In genomic region chr20:21424846-21425245, GRCh38 we compare ENCODE assay signal across 27 cellular contexts. TPM values are rescaled to one million over a fixed set of nuclear protein-coding genes. Genes with fewer than 3 reads are reported as not detected.
DNase-seq lines count a peak whose midpoint lies in the region; ATAC-seq, FAIRE-seq and TF ChIP-seq lines count a peak whose summit lies in the region.
"Had no signal": no experiment of that assay in that cellular context is flagged by ENCODE, and none has a peak within 500 bp of the region (broad histone marks: within the 10 kb centered on the region; RNA-seq: fewer than 3 reads in every experiment).

No MANE protein-coding gene starts in this region.

- H3K9me3 ChIP-seq in HEK293 (ENCODE audit: control insufficient read depth, insufficient read depth, low read depth, low read length), result no peaks in the 10 kb centered on the region
- H3K9me3 ChIP-seq in K562 (replicated peaks; ENCODE audit: control insufficient read depth, insufficient read depth, low read depth, low read length), result no peaks in the 10 kb centered on the region
- H3K9me3 ChIP-seq: BE2C had no signal

- no peak overlapping the region for H3K4me3 Mint-ChIP-seq in activated naive CD4-positive, alpha-beta T cell treated with anti-CD3 and anti-CD28 coated beads, Interleukin-2, amount 50 U/mL, for 24 hours
- H3K4me3 Mint-ChIP-seq: CD14-positive monocyte; CD4-positive, alpha-beta memory T cell; CD4-positive, CD25-positive, alpha-beta regulatory T cell; CD8-positive, alpha-beta memory T cell had no signal

- FAIRE-seq in K562 (lab: Jason Lieb, UNC), result no peak
- FAIRE-seq: A204.1, D721Med, G401.6, GM12891, GM19239 had no signal

- no TSS peak for BruUV-seq in K562 (replicated peaks; lab: Mats Ljungman, UMichigan)

- peak overlapping the region; percentile 13 for H3K27ac Mint-ChIP-seq in activated naive CD4-positive, alpha-beta T cell treated with anti-CD3 and anti-CD28 coated beads, Interleukin-2, amount 50 U/mL, for 24 hours
- no peak overlapping the region for H3K27ac Mint-ChIP-seq in activated naive CD4-positive, alpha-beta T cell treated with anti-CD3 and anti-CD28 coated beads, Interleukin-2, amount 50 U/mL, for 72 hours
- H3K27ac Mint-ChIP-seq: CD4-positive, alpha-beta memory T cell; CD8-positive, alpha-beta memory T cell had no signal

- no peak overlapping the region for H3K4me3 ChIP-seq in HEK293 (ENCODE audit: low read depth, low read length)
- H3K4me3 ChIP-seq in K562, result no peak overlapping the region
- H3K4me3 ChIP-seq: BLaER1 had no signal

- H2AFZ ChIP-seq in K562 (ENCODE audit: low read depth, low read length), result no peak overlapping the region

- H3K27ac ChIP-seq in HEK293 (ENCODE audit: extremely low read depth, low read depth, low read length), result no peak overlapping the region
- H3K27ac ChIP-seq in K562 (ENCODE audit: extremely low read depth, low read depth, low read length), result no peak overlapping the region
- H3K27ac ChIP-seq: BLaER1 had no signal

- POLR2A ChIA-PET in HEK293 (lab: Yijun Ruan, JAX) (no interaction called here), K562 (lab: Yijun Ruan, JAX) (no interaction called here)

- H3K79me2 ChIP-seq in K562 (ENCODE audit: control insufficient read depth, insufficient read depth, low read length), result no peaks in the 10 kb centered on the region

- peaks cover 39% of the 10 kb centered on the region for H3K9me3 Mint-ChIP-seq in activated naive CD4-positive, alpha-beta T cell treated with anti-CD3 and anti-CD28 coated beads, Interleukin-2, amount 50 U/mL, for 24 hours
- peaks cover 35 to 45% of the 10 kb centered on the region in 2 donors for H3K9me3 Mint-ChIP-seq in activated naive CD4-positive, alpha-beta T cell treated with anti-CD3 and anti-CD28 coated beads, Interleukin-2, amount 50 U/mL, for 72 hours

- no peak for TF ChIP-seq EP300 in K562 (IDR thresholded peaks at IDR 0.05; ENCODE audit: low read length)

- intact Hi-C loops in K562 (cut with micrococcal nuclease), result no loop called here

- H3K9ac ChIP-seq in K562 (ENCODE audit: insufficient read depth in 1 of 2, low read depth in 2 of 2, low read length in 2 of 2), result no peak overlapping the region
- H3K9ac ChIP-seq: BLaER1 had no signal

- H3K36me3 ChIP-seq in HEK293 (ENCODE audit: control insufficient read depth in 2 of 2, insufficient read depth in 1 of 2, low read length in 2 of 2), result no peaks in the 10 kb centered on the region
- no peaks in the 10 kb centered on the region for H3K36me3 ChIP-seq in K562 (ENCODE audit: control insufficient read depth, insufficient read depth, low read length)
- H3K36me3 ChIP-seq: BE2C, BLaER1 had no signal

- peaks cover 16% of the 10 kb centered on the region for H3K27me3 Mint-ChIP-seq in activated naive CD4-positive, alpha-beta T cell treated with anti-CD3 and anti-CD28 coated beads, Interleukin-2, amount 50 U/mL, for 24 hours

- TF ChIP-seq RAD21 in K562 (CRISPR knock-in tag; conservative IDR thresholded peaks at IDR 0.05 in 1 of 2, IDR thresholded peaks at IDR 0.05 in 1 of 2), result no peak

- no peak overlapping the region for H3K4me2 ChIP-seq in K562 (ENCODE audit: insufficient read depth, low read length)
- H3K4me2 ChIP-seq: BLaER1 had no signal

- H3K4me1 ChIP-seq in HEK293 (ENCODE audit: control insufficient read depth, insufficient read depth, low read length) (no peaks in the 10 kb centered on the region), K562 (replicated peaks in 1 of 2; ENCODE audit: control insufficient read depth in 2 of 2, insufficient read depth in 2 of 2, low read length in 2 of 2) (no peaks in the 10 kb centered on the region)
- H3K4me1 ChIP-seq: BE2C, BLaER1 had no signal

- no peaks in the 10 kb centered on the region for H4K20me1 ChIP-seq in K562 (replicated peaks; ENCODE audit: control insufficient read depth, insufficient read depth, low read length)
- H4K20me1 ChIP-seq: BLaER1 had no signal

- no peaks in the 10 kb centered on the region for H3K27me3 ChIP-seq in K562 (ENCODE audit: control insufficient read depth in 2 of 2, insufficient read depth in 2 of 2, low read length in 2 of 2)
- H3K27me3 ChIP-seq: BE2C, BLaER1 had no signal

- peaks cover 11% of the 10 kb centered on the region for H3K36me3 Mint-ChIP-seq in activated naive CD4-positive, alpha-beta T cell treated with anti-CD3 and anti-CD28 coated beads, Interleukin-2, amount 50 U/mL, for 24 hours
- H3K36me3 Mint-ChIP-seq in activated naive CD4-positive, alpha-beta T cell treated with anti-CD3 and anti-CD28 coated beads, Interleukin-2, amount 50 U/mL, for 72 hours, result peaks cover 17 to 47% of the 10 kb centered on the region in 2 donors
- H3K36me3 Mint-ChIP-seq: CD14-positive monocyte had no signal

- H3K4me1 Mint-ChIP-seq in activated naive CD4-positive, alpha-beta T cell treated with anti-CD3 and anti-CD28 coated beads, Interleukin-2, amount 50 U/mL, for 24 hours, result no peaks in the 10 kb centered on the region
- H3K4me1 Mint-ChIP-seq: CD14-positive monocyte; CD4-positive, alpha-beta memory T cell; CD4-positive, CD25-positive, alpha-beta regulatory T cell; CD8-positive, alpha-beta memory T cell had no signal

- WGBS in K562 (ENCODE audit: insufficient coverage, low coverage, missing lambda C conversion rate), result 0% methylated on average over 3 of the region's 4 CpGs

- ATAC-seq in activated naive CD4-positive, alpha-beta T cell treated with anti-CD3 and anti-CD28 coated beads, Interleukin-2, amount 50 U/mL, for 72 hours, result no peak
- ATAC-seq in K562 (no peak), GM21360 (IDR thresholded peaks at IDR 0.05; ENCODE audit: unreplicated experiment) (no peak)

- in situ Hi-C loops in Caki2 (cut with HindIII; ENCODE audit: low pct_unique_long_range_greater_than_20kb, low sequenced_read_pairs) (no loop called here), K562 (cut with MboI) (no loop called here)

- no peak for TF ChIP-seq CTCF in HEK293 (tag by site-specific recombination; IDR thresholded peaks at IDR 0.05)
- TF ChIP-seq CTCF in K562 (IDR thresholded peaks at IDR 0.05 in 2 of 3, conservative IDR thresholded peaks at IDR 0.05 in 1 of 3; ENCODE audit: insufficient read depth in 2 of 3, low read depth in 1 of 3, low read length in 3 of 3), result no peak

- TF ChIP-seq POLR2A in K562 (conservative IDR thresholded peaks at IDR 0.05), result no peak

- no peak for DNase-seq in activated naive CD4-positive, alpha-beta T cell treated with anti-CD3 and anti-CD28 coated beads, Interleukin-2, amount 50 U/mL, for 72 hours (ENCODE audit: low spot score in 2 of 2)
- peak; percentile 36 for DNase-seq in Caki2 (ENCODE audit: low read depth)
- DNase-seq in K562 (ENCODE audit: extremely low read depth in 1 of 4, low spot score in 3 of 4), result no peak
- DNase-seq in NCI-H2171 (lab: John Stamatoyannopoulos, UW), result no peak
- DNase-seq in NCI-H748 treated with DMSO at 0.1 percent for 48 hours (lab: John Stamatoyannopoulos, UW), result no peak
- DNase-seq: 8988T; ACHN; BE2C; C1 segment of cervical spinal cord; Calu3; CD4-positive, alpha-beta memory T cell; CD4-positive, CD25-positive, alpha-beta regulatory T cell; CD8-positive, alpha-beta memory T cell; COR-L47; DMS79 treated with DMSO at 0.1 percent for 48 hours; GF-D8 had no signal

- no peaks in the 10 kb centered on the region for H3K9me1 ChIP-seq in K562 (ENCODE audit: control insufficient read depth, insufficient read depth, low read length)

- CTCF ChIA-PET in HEK293 (lab: Yijun Ruan, JAX) (interaction anchor here (0.9 kb wide), 1 partner anchor 377 kb away, joined by 3 read pairs; no protein-coding TSS in a partner anchor), K562 (lab: Yijun Ruan, JAX; ENCODE audit: low intra/inter-chr PET ratio) (no interaction called here)

TF ChIP-seq in K562, 482 proteins besides CTCF, POLR2A, EP300 and RAD21 (continues in another document):
- TF ChIP-seq RNF219 (CRISPR knock-in tag; IDR thresholded peaks at IDR 0.05) (no peak), CREM (IDR thresholded peaks at IDR 0.05; ENCODE audit: low read depth) (no peak), ARID1B (IDR thresholded peaks at IDR 0.05) (no peak), TGIF2 (CRISPR knock-in tag; IDR thresholded peaks at IDR 0.05) (no peak), TRIM28 (IDR thresholded peaks at IDR 0.05) (peak; percentile 55; the same call in 1 of the 2 replicates), HLTF (IDR thresholded peaks at IDR 0.05) (0 out of 2 replicates have a peak, but pooled peaks have one; percentile 32)

RNA-seq across cellular contexts. Expression of gene NKX2-4, which starts 27.5 kb away (rescaled TPM):
- not detected for total RNA-seq in activated naive CD4-positive, alpha-beta T cell treated with anti-CD3 and anti-CD28 coated beads, Interleukin-2, amount 50 U/mL, for 72 hours
- not detected in 2 replicates for total RNA-seq in Caki2 (2014; rRNA removed; shearing (Covaris generic); ENCODE audit: low replicate concordance)
- not detected in 2 replicates for total RNA-seq in K562 (2011; cell fraction: chromatin; rRNA removed; ENCODE audit: low replicate concordance)
- total RNA-seq in K562 (2011; cell fraction: nucleolus; rRNA removed), result not detected in 2 replicates
- not detected in 2 replicates for total RNA-seq in K562 (2011; cell fraction: nucleoplasm; rRNA removed)
- not detected in 2 replicates for total RNA-seq in K562 (2014; rRNA removed)
- total RNA-seq in K562 (2014; rRNA removed; fragmentation: Illumina TruSeq; extraction: Trizol), result not detected in 2 replicates
- total RNA-seq in K562 (2015; rRNA removed; fragmentation: Illumina TruSeq; extraction: Trizol), result not detected in 2 replicates
- total RNA-seq in K562 (2021), result not detected in 2 replicates
- polyA plus RNA-seq in K562 (2011; rRNA removed), result not detected in 2 replicates
- not detected in 2 replicates for polyA plus RNA-seq in K562 (2011; cell fraction: cytosol; rRNA removed)
- not detected in 2 replicates for polyA plus RNA-seq in K562 (2011; cell fraction: nucleus; rRNA removed)
- polyA plus RNA-seq in K562 (2012), result not detected in 2 replicates
- polyA plus RNA-seq in K562 (2014; fragmentation: Illumina TruSeq; extraction: Trizol), result not detected in 2 replicates
- polyA plus RNA-seq in K562 (2014; fragmentation: Nextera tagmentation; extraction: Ambion mirVana), result not detected
- polyA plus RNA-seq in K562 (2014; rRNA removed), result not detected in 2 replicates
- polyA minus RNA-seq in K562 (2011; rRNA and poly(A)+ RNA removed), result not detected in 2 replicates
- polyA minus RNA-seq in K562 (2011; cell fraction: cytosol; rRNA and poly(A)+ RNA removed), result not detected in 2 replicates
- not detected in 2 replicates for polyA minus RNA-seq in K562 (2011; cell fraction: nucleus; rRNA and poly(A)+ RNA removed)
- total RNA-seq: Calu3; CD4-positive, alpha-beta memory T cell; CD4-positive, CD25-positive, alpha-beta regulatory T cell; CD8-positive, alpha-beta memory T cell had no signal
- polyA plus RNA-seq: AG04450; CD14-positive monocyte; CD4-positive, alpha-beta memory T cell; CD4-positive, CD25-positive, alpha-beta regulatory T cell; CD8-positive, alpha-beta memory T cell had no signal
